ENCODE assay signal across 1 cellular context in genomic region chr4:102687373-102687981, GRCh38.
TF ChIP-seq lines count a peak whose summit lies in the region.

No MANE protein-coding gene starts in this region.

TF ChIP-seq in GM12878, 131 proteins besides CTCF, POLR2A, EP300 and RAD21 (continued from another document and continues in another):
- TF ChIP-seq PRDM15 (CRISPR knock-in tag; IDR thresholded peaks at IDR 0.05), result no peak
- TF ChIP-seq ZNF217 (IDR thresholded peaks at IDR 0.05), result no peak
- TF ChIP-seq NBN (IDR thresholded peaks at IDR 0.05), result peak; percentile 95
- TF ChIP-seq ZNF592 (IDR thresholded peaks at IDR 0.05), result no peak
- TF ChIP-seq DPF2 (IDR thresholded peaks at IDR 0.05), result peak; percentile 83
- TF ChIP-seq BACH1 (IDR thresholded peaks at IDR 0.05; ENCODE audit: borderline replicate concordance), result no peak
- TF ChIP-seq ZBTB40 (IDR thresholded peaks at IDR 0.05; ENCODE audit: borderline replicate concordance), result no peak
- TF ChIP-seq KDM1A (IDR thresholded peaks at IDR 0.05; ENCODE audit: borderline replicate concordance), result no peak
- no peak for TF ChIP-seq POLR2AphosphoS5 (IDR thresholded peaks at IDR 0.05; ENCODE audit: low read length)
- no peak for TF ChIP-seq CREM (IDR thresholded peaks at IDR 0.05; ENCODE audit: low read depth)
- no peak for TF ChIP-seq ELK1 (IDR thresholded peaks at IDR 0.05; ENCODE audit: low read depth, low read length)
- TF ChIP-seq IRF4 (IDR thresholded peaks at IDR 0.05; ENCODE audit: low read depth, low read length), result peak; percentile 64
- no peak; the same call in none of the 2 replicates for TF ChIP-seq ATF7 (IDR thresholded peaks at IDR 0.05; ENCODE audit: low read depth)
- no peak for TF ChIP-seq CHD1 (IDR thresholded peaks at IDR 0.05; ENCODE audit: low read depth, low read length)
- TF ChIP-seq POU2F2 (IDR thresholded peaks at IDR 0.05; ENCODE audit: borderline replicate concordance, low read depth, low read length), result no peak
- TF ChIP-seq RELA (IDR thresholded peaks at IDR 0.05; ENCODE audit: borderline replicate concordance, partially characterized antibody), result no peak
- no peak for TF ChIP-seq SMAD1 (IDR thresholded peaks at IDR 0.05; ENCODE audit: low read depth, partially characterized antibody)
- TF ChIP-seq ZNF207 (IDR thresholded peaks at IDR 0.05; ENCODE audit: borderline replicate concordance), result no peak
- TF ChIP-seq CEBPB (IDR thresholded peaks at IDR 0.05; ENCODE audit: borderline replicate concordance in 1 of 2, low read depth in 2 of 2, low read length in 2 of 2), result peak in 1 of 2 experiments; percentile 29; a peak in 1 of 4 replicates
- TF ChIP-seq IKZF2 (IDR thresholded peaks at IDR 0.05), result peak; percentile 90 to 91
- peak; percentile 57 to 68; a peak in 3 of 4 replicates for TF ChIP-seq BHLHE40 (IDR thresholded peaks at IDR 0.05; ENCODE audit: borderline replicate concordance in 1 of 2, low read depth in 2 of 2, low read length in 1 of 2)
- TF ChIP-seq GABPA (IDR thresholded peaks at IDR 0.05; ENCODE audit: low read depth), result no peak
- TF ChIP-seq ATF2 (IDR thresholded peaks at IDR 0.05; ENCODE audit: low read length), result peak; percentile 81
- no peak for TF ChIP-seq NKRF (conservative IDR thresholded peaks at IDR 0.05)
- peak; percentile 57 for TF ChIP-seq EED (IDR thresholded peaks at IDR 0.05; ENCODE audit: low read depth)
- TF ChIP-seq SP1 (IDR thresholded peaks at IDR 0.05; ENCODE audit: low read depth, low read length), result peak; percentile 7
- TF ChIP-seq ZNF687 (IDR thresholded peaks at IDR 0.05), result peak; percentile 77
- TF ChIP-seq MYB (IDR thresholded peaks at IDR 0.05; ENCODE audit: borderline replicate concordance, low read depth, low read length), result no peak
- TF ChIP-seq CHD4 (IDR thresholded peaks at IDR 0.05), result no peak
- no peak for TF ChIP-seq FOXK2 (IDR thresholded peaks at IDR 0.05)
- TF ChIP-seq TCF7 (IDR thresholded peaks at IDR 0.05; ENCODE audit: borderline replicate concordance), result no peak
- peak; percentile 82 for TF ChIP-seq RAD51 (IDR thresholded peaks at IDR 0.05)
- no peak for TF ChIP-seq ZNF274 (IDR thresholded peaks at IDR 0.05; ENCODE audit: insufficient read depth, insufficient read length)
- no peak for TF ChIP-seq ATF3 (IDR thresholded peaks at IDR 0.05; ENCODE audit: borderline replicate concordance, extremely low read depth, low read depth, low read length)
- TF ChIP-seq FOXM1 (IDR thresholded peaks at IDR 0.05; ENCODE audit: low read depth, low read length), result peak; percentile 63
- TF ChIP-seq TCF12 (IDR thresholded peaks at IDR 0.05; ENCODE audit: low read depth, low read length), result no peak
- TF ChIP-seq STAT1 (conservative IDR thresholded peaks at IDR 0.05), result no peak
- no peak; the same call in 1 of the 2 replicates for TF ChIP-seq MAX (IDR thresholded peaks at IDR 0.05; ENCODE audit: low read depth, low read length)
